ENCODE assay signal across 1 cellular context in the genomic region with DNA sequence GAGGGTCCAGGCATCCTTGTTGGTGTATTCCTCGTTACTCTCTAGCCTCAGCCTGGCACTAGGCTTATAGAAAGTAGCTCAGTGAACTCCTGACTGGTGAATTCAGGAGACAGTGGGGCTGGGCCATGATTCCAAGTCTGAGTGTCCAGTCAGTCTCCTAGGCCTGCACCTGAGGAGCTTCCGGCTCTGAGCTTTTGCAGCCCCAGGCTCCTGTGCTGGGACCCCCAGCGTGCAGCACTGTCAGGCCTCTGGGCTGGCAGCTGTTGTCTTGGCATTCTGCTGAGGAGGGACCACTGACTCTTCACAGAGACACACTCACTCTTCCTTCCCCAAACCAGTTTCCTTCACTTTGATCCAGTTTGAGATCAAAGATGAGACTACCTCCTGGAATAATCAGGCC.
TF ChIP-seq lines count a peak whose summit lies in the region.

No MANE protein-coding gene starts in this region.

TF ChIP-seq in HCT116, 20 proteins besides CTCF, POLR2A, EP300 and RAD21 (continued from another document):
- no peak for TF ChIP-seq ELF1 (IDR thresholded peaks at IDR 0.05; ENCODE audit: borderline replicate concordance, low read depth)
- TF ChIP-seq, protein P1, sequence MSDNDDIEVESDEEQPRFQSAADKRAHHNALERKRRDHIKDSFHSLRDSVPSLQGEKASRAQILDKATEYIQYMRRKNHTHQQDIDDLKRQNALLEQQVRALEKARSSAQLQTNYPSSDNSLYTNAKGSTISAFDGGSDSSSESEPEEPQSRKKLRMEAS (IDR thresholded peaks at IDR 0.05): no peak
- TF ChIP-seq, protein P2, sequence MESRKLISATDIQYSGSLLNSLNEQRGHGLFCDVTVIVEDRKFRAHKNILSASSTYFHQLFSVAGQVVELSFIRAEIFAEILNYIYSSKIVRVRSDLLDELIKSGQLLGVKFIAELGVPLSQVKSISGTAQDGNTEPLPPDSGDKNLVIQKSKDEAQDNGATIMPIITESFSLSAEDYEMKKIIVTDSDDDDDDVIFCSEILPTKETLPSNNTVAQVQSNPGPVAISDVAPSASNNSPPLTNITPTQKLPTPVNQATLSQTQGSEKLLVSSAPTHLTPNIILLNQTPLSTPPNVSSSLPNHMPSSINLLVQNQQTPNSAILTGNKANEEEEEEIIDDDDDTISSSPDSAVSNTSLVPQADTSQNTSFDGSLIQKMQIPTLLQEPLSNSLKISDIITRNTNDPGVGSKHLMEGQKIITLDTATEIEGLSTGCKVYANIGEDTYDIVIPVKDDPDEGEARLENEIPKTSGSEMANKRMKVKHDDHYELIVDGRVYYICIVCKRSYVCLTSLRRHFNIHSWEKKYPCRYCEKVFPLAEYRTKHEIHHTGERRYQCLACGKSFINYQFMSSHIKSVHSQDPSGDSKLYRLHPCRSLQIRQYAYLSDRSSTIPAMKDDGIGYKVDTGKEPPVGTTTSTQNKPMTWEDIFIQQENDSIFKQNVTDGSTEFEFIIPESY (IDR thresholded peaks at IDR 0.05; ENCODE audit: extremely low read depth, insufficient replicate concordance, low read length): no peak
